Comparison of ENCODE assay signal across 25 cellular contexts in genomic region chr2:23363831-23364230, GRCh38. TPM values are rescaled to one million over a fixed set of nuclear protein-coding genes. Genes with fewer than 3 reads are reported as not detected.
DNase-seq lines count a peak whose midpoint lies in the region; ATAC-seq and TF ChIP-seq lines count a peak whose summit lies in the region.
"Had no signal": no experiment of that assay in that cellular context is flagged by ENCODE, and none has a peak within 500 bp of the region (broad histone marks: within the 10 kb centered on the region; RNA-seq: fewer than 3 reads in every experiment).

No MANE protein-coding gene starts in this region.

- H3K79me2 ChIP-seq in mesendoderm (ENCODE audit: control insufficient read depth, insufficient read depth, low read length): no peaks in the 10 kb centered on the region
- H3K79me2 ChIP-seq: parathyroid adenoma had no signal

- H3K27me3 ChIP-seq in adipocyte (replicated peaks; ENCODE audit: control insufficient read depth, insufficient read depth, low read length) (no peaks in the 10 kb centered on the region), mesendoderm (ENCODE audit: insufficient read depth, low read length, poor library complexity) (no peaks in the 10 kb centered on the region), adrenal gland (no peaks in the 10 kb centered on the region)
- H3K27me3 ChIP-seq: right atrium auricular region, transverse colon had no signal

- peak; percentile 91 for DNase-seq in COLO829 (ENCODE audit: low spot score)
- DNase-seq in LHCN-M2 (ENCODE audit: low read depth): peak; percentile 18
- peak; percentile 48 for DNase-seq in adipocyte (ENCODE audit: low read depth)
- peak; percentile 69 for DNase-seq in mesendoderm
- DNase-seq in NCI-H2196 (lab: John Stamatoyannopoulos, UW; ENCODE audit: unreplicated experiment): no peak
- DNase-seq in adrenal gland: no peak
- no peak for DNase-seq in left colon
- DNase-seq: ACHN; activated CD4-positive, alpha-beta T cell treated with anti-CD3 and anti-CD28 coated beads for 36 hours; activated CD8-positive, alpha-beta T cell treated with anti-CD3 and anti-CD28 coated beads, Interleukin-2, amount 10 ng/mL, durations not matched to agents 7 days and 5 days; DMS53; lower lobe of right lung; mucosa of descending colon; NCI-H1105; NCI-H2081 treated with DMSO at 0.1 percent for 48 hours; nephron progenitor cell; SHP77; stimulated activated CD4-positive, alpha-beta T cell treated with anti-CD3 and anti-CD28 coated beads, Interleukin-2, amount 100 ng/mL, for 24 hours; T-helper 1 cell; transverse colon had no signal

- no peak for ATAC-seq in HG03108 (IDR thresholded peaks at IDR 0.05; ENCODE audit: unreplicated experiment)
- ATAC-seq in left colon: no peak
- ATAC-seq: activated CD4-positive, alpha-beta T cell treated with anti-CD3 and anti-CD28 coated beads for 36 hours; activated CD8-positive, alpha-beta T cell treated with anti-CD3 and anti-CD28 coated beads, Interleukin-2, amount 10 ng/mL, durations not matched to agents 7 days and 5 days; activated naive CD4-positive, alpha-beta T cell treated with anti-CD3 and anti-CD28 coated beads, Interleukin-2, amount 50 U/mL, for 72 hours; lower lobe of right lung; mucosa of descending colon had no signal

- H3K9ac ChIP-seq in adipocyte (ENCODE audit: low read length) (no peak overlapping the region), mesendoderm (ENCODE audit: low read length) (no peak overlapping the region)
- H3K9ac ChIP-seq: parathyroid adenoma had no signal

- H3K23ac ChIP-seq in mesendoderm (ENCODE audit: low read length): no peak overlapping the region

- TF ChIP-seq POLR2A in adrenal gland (IDR thresholded peaks at IDR 0.05): no peak

- no peak overlapping the region for H4K8ac ChIP-seq in mesendoderm (ENCODE audit: low read depth, low read length)

- H2AK5ac ChIP-seq in mesendoderm (ENCODE audit: low read length): no peak overlapping the region

- H3K9me3 ChIP-seq in adipocyte (ENCODE audit: control insufficient read depth, low read length): no peaks in the 10 kb centered on the region
- no peaks in the 10 kb centered on the region for H3K9me3 ChIP-seq in adrenal gland (replicated peaks in 1 of 3)
- H3K9me3 ChIP-seq: HAP-1, lower lobe of right lung, mucosa of descending colon, transverse colon had no signal

- no peak overlapping the region for H2BK15ac ChIP-seq in mesendoderm (replicated peaks; ENCODE audit: low read depth)

- peak overlapping the region; percentile 11 for H3K27ac ChIP-seq in mesendoderm (ENCODE audit: low read depth, low read length)
- H3K27ac ChIP-seq in adrenal gland: no peak overlapping the region
- H3K27ac ChIP-seq: lower lobe of right lung, parathyroid adenoma, right atrium auricular region, transverse colon had no signal

- H3K4me3 ChIP-seq in adipocyte (ENCODE audit: low read length) (no peak overlapping the region), mesendoderm (ENCODE audit: low read length) (no peak overlapping the region), adrenal gland (no peak overlapping the region)
- H3K4me3 ChIP-seq: HAP-1, lower lobe of right lung, mucosa of descending colon, right atrium auricular region, transverse colon had no signal

- H2BK5ac ChIP-seq in mesendoderm (ENCODE audit: low read length): no peak overlapping the region

- no peak overlapping the region for H3K4me2 ChIP-seq in mesendoderm (ENCODE audit: low read length)

- intact Hi-C loops in adrenal gland (cut with DNase I): no loop called here
- intact Hi-C loops in left colon (cut with DNase I, micrococcal nuclease): no loop called here

- no peak overlapping the region for H3K4ac ChIP-seq in mesendoderm (ENCODE audit: low read depth, low read length)

- no peaks in the 10 kb centered on the region for H3K36me3 ChIP-seq in adipocyte (ENCODE audit: control insufficient read depth, insufficient read depth, low read length, severe bottlenecking)
- no peaks in the 10 kb centered on the region for H3K36me3 ChIP-seq in mesendoderm (ENCODE audit: control insufficient read depth, insufficient read depth, low read length)
- H3K36me3 ChIP-seq in adrenal gland (replicated peaks in 1 of 2): no peaks in the 10 kb centered on the region
- H3K36me3 ChIP-seq: HAP-1, lower lobe of right lung, right atrium auricular region, transverse colon had no signal

- H3K56ac ChIP-seq in mesendoderm (ENCODE audit: low read length): no peak overlapping the region

- no peak for TF ChIP-seq CTCF in adrenal gland (IDR thresholded peaks at IDR 0.05)

- no peak overlapping the region for H4K5ac ChIP-seq in mesendoderm (ENCODE audit: low read length)

- H3K79me1 ChIP-seq in mesendoderm (ENCODE audit: low read length): no peaks in the 10 kb centered on the region

- H2BK120ac ChIP-seq in mesendoderm (ENCODE audit: low read depth, low read length): no peak overlapping the region

- WGBS in mesendoderm (ENCODE audit: extremely low coverage, insufficient coverage, low lambda C conversion rate): no CpG with 5 or more reads among the region's 1 CpG
- 46 to 58% (median 50%) methylated on average over 1 of the region's 1 CpG for WGBS in adrenal gland, 4 donors

- H3K4me1 ChIP-seq in adipocyte (ENCODE audit: control insufficient read depth, insufficient read depth, low read length): peaks cover 16% of the 10 kb centered on the region
- no peaks in the 10 kb centered on the region for H3K4me1 ChIP-seq in mesendoderm (ENCODE audit: control insufficient read depth, low read depth, low read length)
- H3K4me1 ChIP-seq in adrenal gland (replicated peaks in 1 of 2): peaks cover 0 to 4% of the 10 kb centered on the region in 2 donors
- H3K4me1 ChIP-seq: HAP-1, lower lobe of right lung, parathyroid adenoma, right atrium auricular region, transverse colon had no signal

- no peak overlapping the region for H3K18ac ChIP-seq in mesendoderm (ENCODE audit: low read length)

RNA-seq across cellular contexts. Expression of gene KLHL29, which starts 21.1 kb away (rescaled TPM):
- total RNA-seq in LHCN-M2 (2014; rRNA removed) (3.2 and 5.2 TPM in 2 replicates), adrenal gland (10 to 100 TPM; 14.1 to 24.5 (median 18.0) TPM), left colon (1 to 10 TPM; 2.9 to 4.6 TPM)
- polyA plus RNA-seq in LHCN-M2 (2012): 1.8 TPM
- polyA plus RNA-seq in mesendoderm (2013, experiment 1 of 2): 1.7 TPM
- polyA plus RNA-seq in mesendoderm (2013, experiment 2 of 2): 1.6 TPM
- 10 to 100 TPM in 1 of 3 donors, 1 to 10 TPM in 2; 8.5 to 10.9 (median 8.8) TPM for polyA plus RNA-seq in adrenal gland

Comparison
In these comparisons a context has a peak if more than half of its experiments do, and no peak if none do; other contexts are left out.
1. DNase-seq: peak in COLO829 (single experiment), LHCN-M2 (single experiment), adipocyte (single experiment) and mesendoderm (single experiment); none in NCI-H2196 (single experiment), adrenal gland (0 of 7) and left colon (0 of 2).